Comparison of ENCODE assay signal across 8 cellular contexts in genomic region chr2:105397959-105398521, GRCh38. TPM values are rescaled to one million over a fixed set of nuclear protein-coding genes. Genes with fewer than 3 reads are reported as not detected.
A peak's percentile ranks its signal among the peaks of the same experiment; 100 is the strongest.
DNase-seq lines count a peak whose midpoint lies in the region; ATAC-seq, FAIRE-seq and TF ChIP-seq lines count a peak whose summit lies in the region.

No MANE protein-coding gene starts in this region.

- peaks cover 6% of the 10 kb centered on the region for H3K27me3 ChIP-seq in CD8-positive, alpha-beta memory T cell (ENCODE audit: insufficient read depth, low read length, poor library complexity, severe bottlenecking)
- H3K27me3 ChIP-seq in bronchial epithelial cell (ENCODE audit: control insufficient read depth, insufficient read depth, low read length) (no peaks in the 10 kb centered on the region), vagina (no peaks in the 10 kb centered on the region)

- H3K27ac ChIP-seq in CD8-positive, alpha-beta memory T cell (ENCODE audit: low read depth, low read length) = peak overlapping the region; percentile 54
- peak overlapping the region; percentile 89 for H3K27ac ChIP-seq in vagina

- H3K36me3 Mint-ChIP-seq in CD8-positive, alpha-beta memory T cell = no peaks in the 10 kb centered on the region
- H3K36me3 Mint-ChIP-seq in memory B cell = peaks cover 2% of the 10 kb centered on the region

- ATAC-seq in memory B cell (ENCODE audit: low read depth) = peak; percentile 7
- no peak for ATAC-seq in HG03039 (IDR thresholded peaks at IDR 0.05; ENCODE audit: unreplicated experiment)

- POLR2A ChIA-PET in CD8-positive, alpha-beta memory T cell (lab: Charles Lee) = interaction anchor here (0.8 kb wide), 1 partner anchor 12 kb away, joined by 3 read pairs; no protein-coding TSS in a partner anchor

- in situ Hi-C loops in KBM-7 (cut with MboI; ENCODE audit: low pct_unique_long_range_greater_than_20kb, low sequenced_read_pairs) = no loop called here

- H3K27ac Mint-ChIP-seq in CD8-positive, alpha-beta memory T cell = peak overlapping the region in 1 of 8 donors; percentile 85
- no peak overlapping the region for H3K27ac Mint-ChIP-seq in memory B cell

- TF ChIP-seq POLR2A in vagina (IDR thresholded peaks at IDR 0.05) = no peak

- no peak for FAIRE-seq in bronchial epithelial cell (lab: Jason Lieb, UNC)
- no peak for FAIRE-seq in HTR-8/SVneo (lab: Jason Lieb, UNC)

- H3K9me3 ChIP-seq in CD8-positive, alpha-beta memory T cell (ENCODE audit: low read length) = no peaks in the 10 kb centered on the region
- no peaks in the 10 kb centered on the region for H3K9me3 ChIP-seq in vagina

- H3K4me3 Mint-ChIP-seq in CD8-positive, alpha-beta memory T cell = peak overlapping the region; percentile 58 to 89 (median 83)
- H3K4me3 Mint-ChIP-seq in memory B cell = peak overlapping the region; percentile 62

- H3K9me3 Mint-ChIP-seq in CD8-positive, alpha-beta memory T cell = no peaks in the 10 kb centered on the region
- no peaks in the 10 kb centered on the region for H3K9me3 Mint-ChIP-seq in memory B cell

- peaks cover 10 to 43% of the 10 kb centered on the region in 2 donors for H3K27me3 Mint-ChIP-seq in CD8-positive, alpha-beta memory T cell
- H3K27me3 Mint-ChIP-seq in memory B cell = peaks cover 22% of the 10 kb centered on the region

- intact Hi-C loops in vagina (cut with DNase I) = no loop called here

- DNase-seq in CD8-positive, alpha-beta memory T cell = no peak
- DNase-seq in KBM-7 (peak; percentile 41), bronchial epithelial cell (ENCODE audit: low read depth) (no peak), memory B cell (ENCODE audit: low spot score in 2 of 2) (no peak), vagina (ENCODE audit: extremely low spot score in 2 of 2) (no peak), HTR-8/SVneo (ENCODE audit: insufficient read length, low spot score) (no peak)
- no peak for DNase-seq in stimulated activated CD4-positive, alpha-beta T cell treated with anti-CD3 and anti-CD28 coated beads, Interleukin-12 subunit alpha, Interleukin-12 subunit beta, amount 100 ng/mL, for 4 hours

- H3K4me1 ChIP-seq in CD8-positive, alpha-beta memory T cell (ENCODE audit: insufficient read depth, low read length) = peaks cover 12% of the 10 kb centered on the region
- peaks cover 21% of the 10 kb centered on the region for H3K4me1 ChIP-seq in vagina

- no peaks in the 10 kb centered on the region for H3K36me3 ChIP-seq in CD8-positive, alpha-beta memory T cell (ENCODE audit: insufficient read depth, low read length)
- H3K36me3 ChIP-seq in bronchial epithelial cell (ENCODE audit: control insufficient read depth, insufficient read depth, low read length) (peaks cover 12% of the 10 kb centered on the region), vagina (peaks cover 0 to 4% of the 10 kb centered on the region in 2 donors)

- H3K4me3 ChIP-seq in CD8-positive, alpha-beta memory T cell (ENCODE audit: low read length) = peak overlapping the region; percentile 74
- H3K4me3 ChIP-seq in bronchial epithelial cell (ENCODE audit: low read depth, low read length) (peak overlapping the region; percentile 86), vagina (peak overlapping the region; percentile 62 to 84)

- CTCF ChIA-PET in CD8-positive, alpha-beta memory T cell (lab: Charles Lee) = interaction anchor here (1.2 to 1.5 kb wide), 3 partner anchors 8 to 121 kb away, joined by 3 to 7 read pairs (median 3); no protein-coding TSS in a partner anchor

- H3K4me1 Mint-ChIP-seq in CD8-positive, alpha-beta memory T cell = peaks cover 4 to 8% (median 5%) of the 10 kb centered on the region in 3 donors
- H3K4me1 Mint-ChIP-seq in memory B cell = peaks cover 3% of the 10 kb centered on the region

- TF ChIP-seq CTCF in bronchial epithelial cell (IDR thresholded peaks at IDR 0.05; ENCODE audit: insufficient read depth, low read length, severe bottlenecking) (no peak), vagina (IDR thresholded peaks at IDR 0.05) (no peak)

RNA-seq across cellular contexts. Expression of gene FHL2, which starts 0.8 kb away (rescaled TPM):
- total RNA-seq in CD8-positive, alpha-beta memory T cell = 1 to 10 TPM; 3.3 to 3.5 TPM
- 0.69 TPM for polyA plus RNA-seq in CD8-positive, alpha-beta memory T cell
- total RNA-seq in bronchial epithelial cell (67.2 and 76.9 TPM in 2 replicates), vagina (62.1 TPM)

Comparison
In these comparisons a context has a peak if more than half of its experiments do, and no peak if none do; other contexts are left out.
1. RNA of gene FHL2, which starts 0.8 kb away (total RNA-seq): 67.2 to 76.9 TPM in bronchial epithelial cell and 62.1 TPM in vagina (single experiment); 3.3 to 3.5 TPM in CD8-positive, alpha-beta memory T cell; every median in the first group is over 10 times any median in the second.
2. Peak in every context shown above with its lines, with median percentiles within 50 percentile points of each other: H3K4me3 ChIP-seq.